23 cellular contexts compared by ENCODE assay signal in genomic region chr22:37390075-37390474, GRCh38. TPM values are rescaled to one million over a fixed set of nuclear protein-coding genes. Genes with fewer than 3 reads are reported as not detected.
DNase-seq lines count a peak whose midpoint lies in the region; ATAC-seq, FAIRE-seq and TF ChIP-seq lines count a peak whose summit lies in the region.
"Had no signal": no experiment of that assay in that cellular context is flagged by ENCODE, and none has a peak within 500 bp of the region (broad histone marks: within the 10 kb centered on the region; RNA-seq: fewer than 3 reads in every experiment).

No MANE protein-coding gene starts in this region.

- H3K27me3 Mint-ChIP-seq in activated naive CD4-positive, alpha-beta T cell treated with anti-CD3 and anti-CD28 coated beads, Interleukin-2, amount 10 ng/mL, durations not matched to agents 7 days and 5 days = peaks cover 26% of the 10 kb centered on the region
- H3K27me3 Mint-ChIP-seq: CD4-positive, alpha-beta T cell had no signal

- H3K56ac ChIP-seq in H1 (replicated peaks; ENCODE audit: insufficient read length, low read depth, low read length) = no peak overlapping the region

- H2AFZ ChIP-seq in H1 (ENCODE audit: low read length) = no peak overlapping the region
- H2AFZ ChIP-seq: GM23338 had no signal

- no peak overlapping the region for H4K5ac ChIP-seq in H1 (ENCODE audit: insufficient read length, low read depth, low read length)

- no peaks in the 10 kb centered on the region for H3K23me2 ChIP-seq in H1 (ENCODE audit: low read depth, low read length)

- POLR2A ChIA-PET in A549 (lab: Yijun Ruan, JAX) = no interaction called here
- POLR2A ChIA-PET in H1 (lab: Charles Lee; ENCODE audit: partially characterized antibody) = interaction anchor here (0.6 to 1.1 kb wide), 2 partner anchors 10 to 323 kb away, joined by 3 read pairs; no protein-coding TSS in a partner anchor

- H3K79me2 ChIP-seq in H1 (ENCODE audit: control insufficient read depth in 1 of 2, insufficient read depth in 2 of 2, low read length in 2 of 2) = no peaks in the 10 kb centered on the region

- H3K9me3 Mint-ChIP-seq in activated naive CD4-positive, alpha-beta T cell treated with anti-CD3 and anti-CD28 coated beads, Interleukin-2, amount 10 ng/mL, durations not matched to agents 7 days and 5 days = no peaks in the 10 kb centered on the region
- H3K9me3 Mint-ChIP-seq: CD14-positive monocyte; CD4-positive, alpha-beta T cell; CD8-positive, alpha-beta memory T cell; GM23338; HFFc6 had no signal

- no peak overlapping the region for H3K14ac ChIP-seq in H1 (ENCODE audit: insufficient read length)

- no peak overlapping the region for H3K4me3 Mint-ChIP-seq in activated naive CD4-positive, alpha-beta T cell treated with anti-CD3 and anti-CD28 coated beads, Interleukin-2, amount 10 ng/mL, durations not matched to agents 7 days and 5 days
- H3K4me3 Mint-ChIP-seq: B cell; CD14-positive monocyte; CD4-positive, alpha-beta T cell; CD8-positive, alpha-beta memory T cell; GM23338; HFFc6 had no signal

- no peak overlapping the region for H2BK120ac ChIP-seq in H1 (replicated peaks; ENCODE audit: low read depth, low read length)

- H3K9me3 ChIP-seq in A549 (no peaks in the 10 kb centered on the region), BLaER1 (no peaks in the 10 kb centered on the region), H1 (ENCODE audit: insufficient read depth in 2 of 2, low read depth in 1 of 2, low read length in 1 of 2) (no peaks in the 10 kb centered on the region), right cardiac atrium (ENCODE audit: control insufficient read depth, low read length) (no peaks in the 10 kb centered on the region)
- H3K9me3 ChIP-seq: BLaER1 treated with 17β-estradiol and CSF1 and Interleukin-3, amounts not matched to agents 10 nM and 100 nM; HAP-1 had no signal

- no peak overlapping the region for H2BK12ac ChIP-seq in H1 (ENCODE audit: low read depth, low read length)

- no peak overlapping the region for H3K4ac ChIP-seq in H1 (replicated peaks; ENCODE audit: insufficient read length, low read depth, low read length)

- H3K9ac ChIP-seq in BLaER1 (no peak overlapping the region; the same call in 1 of the 2 replicates), H1 (replicated peaks in 1 of 4; ENCODE audit: extremely low read depth in 1 of 4, low read depth in 3 of 4, low read length in 3 of 4) (no peak overlapping the region)

- H3K27me3 ChIP-seq in BLaER1 = no peaks in the 10 kb centered on the region
- no peaks in the 10 kb centered on the region; a peak in 1 of 7 replicates for H3K27me3 ChIP-seq in H1 (replicated peaks in 1 of 4; ENCODE audit: control insufficient read depth in 3 of 4, extremely low read depth in 1 of 4, insufficient read depth in 3 of 4, low read length in 3 of 4)
- no peaks in the 10 kb centered on the region for H3K27me3 ChIP-seq in right cardiac atrium (ENCODE audit: control insufficient read depth, insufficient read depth)

- H2BK5ac ChIP-seq in H1 (ENCODE audit: low read depth, low read length) = no peak overlapping the region

- TF ChIP-seq RAD21 in A549 (conservative IDR thresholded peaks at IDR 0.05 in 1 of 2, IDR thresholded peaks at IDR 0.05 in 1 of 2) = no peak
- TF ChIP-seq RAD21 in H1 (IDR thresholded peaks at IDR 0.05 in 1 of 2, conservative IDR thresholded peaks at IDR 0.05 in 1 of 2; ENCODE audit: low read depth in 2 of 2, low read length in 2 of 2) = no peak

- H3K4me2 ChIP-seq in A549 (no peak overlapping the region), BLaER1 (peak overlapping the region; percentile 35), H1 (ENCODE audit: insufficient read depth in 1 of 2, low read depth in 2 of 2, low read length in 2 of 2) (no peak overlapping the region)
- H3K4me2 ChIP-seq: GM23338 had no signal

- H2BK20ac ChIP-seq in H1 (ENCODE audit: low read length) = no peak overlapping the region

- no peak overlapping the region for H2AK5ac ChIP-seq in H1 (ENCODE audit: low read depth, low read length)

- no peak overlapping the region for H3K4me3 ChIP-seq in A549
- no peak overlapping the region for H3K4me3 ChIP-seq in BLaER1
- no peak overlapping the region for H3K4me3 ChIP-seq in H1 (ENCODE audit: extremely low read depth in 1 of 4, insufficient read depth in 2 of 4, low read depth in 3 of 4, low read length in 4 of 4)
- H3K4me3 ChIP-seq in right cardiac atrium (ENCODE audit: low read length) = no peak overlapping the region
- H3K4me3 ChIP-seq: BLaER1 treated with 17β-estradiol and CSF1 and Interleukin-3, amounts not matched to agents 10 nM and 100 nM; GM23338; HAP-1 had no signal

- DNase-seq in A549 (ENCODE audit: low read depth in 1 of 2, low spot score in 1 of 2) = no peak
- no peak for DNase-seq in H1 (ENCODE audit: low read depth in 1 of 2, low spot score in 2 of 2)
- no peak for DNase-seq in right cardiac atrium
- no peak for DNase-seq in activated naive CD4-positive, alpha-beta T cell treated with anti-CD3 and anti-CD28 coated beads, Interleukin-2, amount 10 ng/mL, durations not matched to agents 7 days and 5 days
- DNase-seq: Calu3; CD4-positive, alpha-beta T cell; CD8-positive, alpha-beta memory T cell; COR-L47; DMS53; DMS79 treated with DMSO at 0.1 percent for 48 hours; GF-D8; HFFc6 had no signal

- H3K79me1 ChIP-seq in H1 (ENCODE audit: low read depth, low read length) = no peaks in the 10 kb centered on the region

- TF ChIP-seq CTCF in A549 (IDR thresholded peaks at IDR 0.05) (no peak), H1 (IDR thresholded peaks at IDR 0.05; ENCODE audit: control extremely low read depth in 1 of 3, insufficient read depth in 1 of 3, low read depth in 1 of 3, low read length in 3 of 3) (no peak)

- H4K91ac ChIP-seq in H1 (replicated peaks; ENCODE audit: insufficient read length, low read length) = no peak overlapping the region

- no peaks in the 10 kb centered on the region for H3K36me3 ChIP-seq in BLaER1
- H3K36me3 ChIP-seq in H1 (ENCODE audit: control insufficient read depth in 2 of 4, insufficient read depth in 4 of 4, low read length in 3 of 4) = no peaks in the 10 kb centered on the region
- H3K36me3 ChIP-seq: BLaER1 treated with 17β-estradiol and CSF1 and Interleukin-3, amounts not matched to agents 10 nM and 100 nM; HAP-1 had no signal

- FAIRE-seq in A549 (lab: Jason Lieb, UNC) (no peak), H1 (lab: Jason Lieb, UNC) (no peak)
- FAIRE-seq: GM12891, GM18507, H54 had no signal

- 87% methylated on average over 6 of the region's 6 CpGs for WGBS in A549 (ENCODE audit: missing lambda C conversion rate)
- WGBS in H1 (ENCODE audit: extremely low coverage in 1 of 2, insufficient coverage in 1 of 2, insufficient read length in 1 of 2, insufficient replicate concordance in 2 of 2, low coverage in 1 of 2, low lambda C conversion rate in 2 of 2, missing lambda C conversion rate in 1 of 2), 2 experiments = 95% methylated on average over 6 of the region's 6 CpGs; no CpG with 5 or more reads in 1 of the 2 experiments
- 93% methylated on average over 6 of the region's 6 CpGs for WGBS in right cardiac atrium

- no peak overlapping the region for H3K23ac ChIP-seq in H1 (ENCODE audit: insufficient read length)

- CTCF ChIA-PET in A549 (lab: Yijun Ruan, JAX) = interaction anchor here (1.8 kb wide), 1 partner anchor 39 kb away, joined by 5 read pairs; no protein-coding TSS in a partner anchor
- CTCF ChIA-PET in H1 (lab: Charles Lee; ENCODE audit: partially characterized antibody) = interaction anchor here (1.2 to 3.1 kb wide), 6 partner anchors 9 to 130 kb away, joined by 3 to 12 read pairs (median 6); no protein-coding TSS in a partner anchor
- CTCF ChIA-PET in activated naive CD4-positive, alpha-beta T cell treated with anti-CD3 and anti-CD28 coated beads, Interleukin-2, amount 10 ng/mL, durations not matched to agents 7 days and 5 days (lab: Charles Lee) = no interaction called here

- intact Hi-C loops in right cardiac atrium (cut with DNase I) = no loop called here

- H4K8ac ChIP-seq in H1 (ENCODE audit: extremely low read depth, insufficient read depth, low read length) = no peak overlapping the region

- TF ChIP-seq POLR2A in A549 (IDR thresholded peaks at IDR 0.05; ENCODE audit: low read length) = no peak
- no peak for TF ChIP-seq POLR2A in H1 (IDR thresholded peaks at IDR 0.05; ENCODE audit: control extremely low read depth in 1 of 2, low read depth in 2 of 2, low read length in 2 of 2)

- H2BK15ac ChIP-seq in H1 (ENCODE audit: low read length) = no peak overlapping the region

- H4K20me1 ChIP-seq in BLaER1 (no peaks in the 10 kb centered on the region; the same call in 1 of the 2 replicates), H1 (replicated peaks in 1 of 2; ENCODE audit: control insufficient read depth in 1 of 2, insufficient read depth in 2 of 2, low read length in 2 of 2) (no peaks in the 10 kb centered on the region)

- no peak for TF ChIP-seq EP300 in A549 (IDR thresholded peaks at IDR 0.05)
- TF ChIP-seq EP300 in H1 (IDR thresholded peaks at IDR 0.05; ENCODE audit: borderline replicate concordance in 1 of 2, low read depth in 2 of 2, low read length in 2 of 2) = no peak

- H3K4me1 ChIP-seq in A549 (no peaks in the 10 kb centered on the region), BLaER1 (peaks cover 52% of the 10 kb centered on the region), H1 (replicated peaks in 1 of 4; ENCODE audit: control insufficient read depth in 3 of 4, insufficient read depth in 4 of 4, low read length in 3 of 4) (peaks cover 0 to 4% (median 0%) of the 10 kb centered on the region in 4 experiments; a peak in 3 of 7 replicates), right cardiac atrium (ENCODE audit: control insufficient read depth, insufficient read depth, low read length) (no peaks in the 10 kb centered on the region)
- H3K4me1 ChIP-seq: HAP-1 had no signal

- ATAC-seq in A549 = no peak
- no peak for ATAC-seq in HG02571 (IDR thresholded peaks at IDR 0.05; ENCODE audit: unreplicated experiment)
- no peak for ATAC-seq in right cardiac atrium
- ATAC-seq: GM23338 had no signal

- no peak overlapping the region for H3K18ac ChIP-seq in H1 (ENCODE audit: extremely low read depth, low read length)

- no peaks in the 10 kb centered on the region for H3K36me3 Mint-ChIP-seq in activated naive CD4-positive, alpha-beta T cell treated with anti-CD3 and anti-CD28 coated beads, Interleukin-2, amount 10 ng/mL, durations not matched to agents 7 days and 5 days
- H3K36me3 Mint-ChIP-seq: CD14-positive monocyte; CD8-positive, alpha-beta memory T cell had no signal

- no peaks in the 10 kb centered on the region for H3K4me1 Mint-ChIP-seq in activated naive CD4-positive, alpha-beta T cell treated with anti-CD3 and anti-CD28 coated beads, Interleukin-2, amount 10 ng/mL, durations not matched to agents 7 days and 5 days
- H3K4me1 Mint-ChIP-seq: CD8-positive, alpha-beta memory T cell had no signal

- H3K27ac ChIP-seq in A549 = no peak overlapping the region
- no peak overlapping the region for H3K27ac ChIP-seq in BLaER1
- H3K27ac ChIP-seq in H1 (ENCODE audit: low read depth, low read length) = no peak overlapping the region
- H3K27ac ChIP-seq in right cardiac atrium (ENCODE audit: low read length) = no peak overlapping the region
- H3K27ac ChIP-seq: BLaER1 treated with 17β-estradiol and CSF1 and Interleukin-3, amounts not matched to agents 10 nM and 100 nM had no signal

- H3K27ac Mint-ChIP-seq in activated naive CD4-positive, alpha-beta T cell treated with anti-CD3 and anti-CD28 coated beads, Interleukin-2, amount 10 ng/mL, durations not matched to agents 7 days and 5 days = no peak overlapping the region
- H3K27ac Mint-ChIP-seq: B cell; CD14-positive monocyte; CD4-positive, alpha-beta T cell; CD8-positive, alpha-beta memory T cell; GM23338; HFFc6 had no signal

RNA-seq across cellular contexts. Expression of gene ELFN2, which starts 37.2 kb away (rescaled TPM):
- polyA plus RNA-seq in A549 (2011; rRNA removed) (0.94 and 1.0 TPM in 2 replicates), A549 (2017; fragmentation: RNase III; extraction: RNeasy Plus Mini Kit Qiagen cat#74134 plus additional on column Dnase treatment) (7.5 to 9.6 TPM (median 8.1 TPM) in 3 replicates), H1 (2011; rRNA removed) (0.88 and 1.3 TPM in 2 replicates), right cardiac atrium (0.05 TPM)
- polyA plus RNA-seq in A549 (2012; cell fraction: cytosol; rRNA removed) = 2.0 and 3.1 TPM in 2 replicates
- 11.0 and 14.5 TPM in 2 replicates for polyA plus RNA-seq in A549 (2012; cell fraction: nucleus; rRNA removed)
- polyA minus RNA-seq in A549 (2011; rRNA and poly(A)+ RNA removed) = 1.2 and 1.7 TPM in 2 replicates
- total RNA-seq in H1 (2021; fragmentation: NEBNext Ultra II Directional; extraction: Animal tissue kit (Norgen Biotek cat#: 25700)) = 0.63 and 0.88 TPM in 2 replicates
- polyA plus RNA-seq in H1 (2011; cell fraction: cytosol; rRNA removed) = 0.70 TPM
- polyA plus RNA-seq in H1 (2011; cell fraction: nucleus; rRNA removed) = 2.5 TPM
- polyA plus RNA-seq in H1 (2012, experiment 1 of 2) = 0.71 to 1.4 TPM (median 0.83 TPM) in 4 replicates
- 0.37 TPM for polyA plus RNA-seq in H1 (2012, experiment 2 of 2)
- 0.41 TPM for polyA plus RNA-seq in H1 (2013, experiment 1 of 2)
- 0.35 TPM for polyA plus RNA-seq in H1 (2013, experiment 2 of 2)
- polyA minus RNA-seq in H1 (2011; rRNA and poly(A)+ RNA removed) = 0.50 and 0.54 TPM in 2 replicates
- polyA minus RNA-seq in H1 (2011; cell fraction: cytosol; rRNA and poly(A)+ RNA removed) = 0.73 TPM
- 0.40 TPM for polyA minus RNA-seq in H1 (2011; cell fraction: nucleus; rRNA and poly(A)+ RNA removed)
- total RNA-seq in right cardiac atrium = under 1 TPM in 2 of 4 donors, not detected in 2; 0.03 to 0.06 TPM
- total RNA-seq: G401 had no signal
- polyA plus RNA-seq: CD14-positive monocyte had no signal

Comparison
In these comparisons a context has a peak if more than half of its experiments do, and no peak if none do; other contexts are left out.
1. Of the 18 proteins assayed by ChIP-seq in both H1 and A549: peak only in H1: none; only in A549: none; in both: KDM1A; in neither: 17.